11 cellular contexts compared by ENCODE assay signal in the genomic region with DNA sequence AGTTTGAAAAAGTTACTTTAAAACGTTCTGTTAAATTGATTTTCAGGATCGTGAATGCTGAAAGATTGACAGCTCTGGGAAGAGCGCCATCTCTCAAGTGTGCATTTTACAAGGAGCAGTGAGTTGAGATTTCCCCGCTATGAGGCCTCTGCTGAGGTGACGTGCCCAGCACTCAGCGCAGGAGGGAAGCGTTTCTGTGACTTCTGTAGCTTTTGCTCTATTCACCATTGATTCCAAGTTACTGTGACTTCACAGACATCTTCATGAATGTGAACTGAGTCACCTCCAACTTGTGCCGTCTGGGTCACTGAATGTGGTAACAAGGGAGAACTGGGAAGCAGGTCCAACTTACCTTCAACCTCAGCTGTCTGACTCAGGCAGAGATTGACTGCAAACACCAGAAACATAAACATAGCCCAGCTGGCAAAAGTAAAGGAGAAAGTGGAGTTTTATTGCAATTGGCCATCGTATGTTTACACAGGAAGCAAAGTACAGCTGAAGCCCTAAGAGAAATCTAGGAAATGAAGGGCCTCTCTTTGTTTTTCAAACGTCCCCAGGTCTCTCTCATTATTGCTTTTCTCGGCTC.
DNase-seq lines count a peak whose midpoint lies in the region; ATAC-seq, FAIRE-seq and TF ChIP-seq lines count a peak whose summit lies in the region.
"Had no signal": no experiment of that assay in that cellular context is flagged by ENCODE, and none has a peak within 500 bp of the region (broad histone marks: within the 10 kb centered on the region; RNA-seq: fewer than 3 reads in every experiment).

No MANE protein-coding gene starts in this region.

- TF ChIP-seq CTCF in GM23338 (conservative IDR thresholded peaks at IDR 0.05; ENCODE audit: low read depth in 2 of 2) (no peak), RWPE1 (conservative IDR thresholded peaks at IDR 0.05; ENCODE audit: low read depth) (no peak), foreskin fibroblast (IDR thresholded peaks at IDR 0.05; ENCODE audit: low read depth, low read length) (no peak), smooth muscle cell (IDR thresholded peaks at IDR 0.05; ENCODE audit: borderline replicate concordance, insufficient read depth, poor library complexity, severe bottlenecking) (no peak)

- H3K36me3 ChIP-seq in GM23338 (ENCODE audit: insufficient read depth) (no peaks in the 10 kb centered on the region), smooth muscle cell (ENCODE audit: low read depth) (no peaks in the 10 kb centered on the region)

- 0 out of 2 replicates have a peak, but pooled peaks cover 2% of the 10 kb centered on the region for H3K9me2 ChIP-seq in GM23338 (ENCODE audit: insufficient read depth)

- POLR2A ChIA-PET in RWPE1 (lab: Yijun Ruan, JAX; ENCODE audit: low non-redundant PET), result no interaction called here

- H3K9ac ChIP-seq in smooth muscle cell (ENCODE audit: low read depth), result no peak overlapping the region
- H3K9ac ChIP-seq: parathyroid adenoma had no signal

- H3K27ac ChIP-seq in GM23338 (ENCODE audit: low read depth) (no peak overlapping the region), RWPE1 (no peak overlapping the region), smooth muscle cell (ENCODE audit: low read depth) (no peak overlapping the region)
- H3K27ac ChIP-seq: parathyroid adenoma had no signal

- no peak for TF ChIP-seq POLR2A in GM12892 (IDR thresholded peaks at IDR 0.05; ENCODE audit: low read depth, low read length)

- H3K9me3 ChIP-seq in smooth muscle cell (replicated peaks; ENCODE audit: low read depth), result no peaks in the 10 kb centered on the region

- CTCF ChIA-PET in RWPE1 (lab: Yijun Ruan, JAX), result interaction anchor here (0.6 kb wide), 1 partner anchor 251 kb away, joined by 4 read pairs; no protein-coding TSS in a partner anchor

- H4K20me1 ChIP-seq in GM23338 (replicated peaks; ENCODE audit: insufficient read depth) (no peaks in the 10 kb centered on the region), smooth muscle cell (ENCODE audit: low read depth) (no peaks in the 10 kb centered on the region)

- H3K36me3 Mint-ChIP-seq in GM23338 (ENCODE audit: low read depth), result no peaks in the 10 kb centered on the region

- H3K4me3 ChIP-seq in GM23338 (no peak overlapping the region), foreskin fibroblast (ENCODE audit: low read depth in 1 of 2, low read length in 2 of 2) (no peak overlapping the region), smooth muscle cell (no peak overlapping the region)
- H3K4me3 ChIP-seq: GM12878 had no signal

- H3K27me3 ChIP-seq in GM23338 (ENCODE audit: insufficient read depth) (no peaks in the 10 kb centered on the region), smooth muscle cell (ENCODE audit: low read depth) (no peaks in the 10 kb centered on the region)

- H3K4me1 Mint-ChIP-seq in GM23338, result no peaks in the 10 kb centered on the region

- DNase-seq in GM23338 (ENCODE audit: low spot score), result no peak
- peak; percentile 26 for DNase-seq in RWPE1 (ENCODE audit: low spot score)
- peak; percentile 77 to 85 for DNase-seq in foreskin fibroblast
- DNase-seq in smooth muscle cell (lab: John Stamatoyannopoulos, UW; ENCODE audit: unreplicated experiment), result no peak
- DNase-seq in foreskin melanocyte, result no peak
- DNase-seq in NCI-H774 (lab: John Stamatoyannopoulos, UW), result no peak
- DNase-seq in GM12892 (ENCODE audit: insufficient read length), result no peak
- DNase-seq: NCI-H226 had no signal

- H3K4me1 ChIP-seq in GM23338 (ENCODE audit: insufficient read depth) (no peaks in the 10 kb centered on the region), smooth muscle cell (ENCODE audit: low read depth) (no peaks in the 10 kb centered on the region)
- H3K4me1 ChIP-seq: parathyroid adenoma had no signal

- H3K9me3 Mint-ChIP-seq in GM23338, result no peaks in the 10 kb centered on the region; the same call in 2 of the 3 replicates

- no peaks in the 10 kb centered on the region for H3F3A ChIP-seq in GM23338 (replicated peaks; ENCODE audit: low read depth)
- H3F3A ChIP-seq in smooth muscle cell (ENCODE audit: low read depth), result no peaks in the 10 kb centered on the region

- peak overlapping the region; percentile 28; the same call in 1 of the 2 replicates for H2AFZ ChIP-seq in GM23338
- peak overlapping the region; percentile 5 for H2AFZ ChIP-seq in smooth muscle cell (ENCODE audit: low read depth)
- H2AFZ ChIP-seq: parathyroid adenoma had no signal

- no peak for ATAC-seq in GM23338
- ATAC-seq: GM12878 had no signal

- WGBS in smooth muscle cell (ENCODE audit: low lambda C conversion rate), result 70% methylated on average over 11 of the region's 11 CpGs

- FAIRE-seq in GM12892 (lab: Jason Lieb, UNC), result no peak
- FAIRE-seq: colon, GM12878 had no signal

- no peak overlapping the region for H3K27ac Mint-ChIP-seq in GM23338

- H3K27me3 Mint-ChIP-seq in GM23338 (ENCODE audit: insufficient read depth, low read depth, poor library complexity), result no peaks in the 10 kb centered on the region

- H3K79me2 ChIP-seq in GM23338 (replicated peaks; ENCODE audit: insufficient read depth) (no peaks in the 10 kb centered on the region), smooth muscle cell (ENCODE audit: low read depth) (no peaks in the 10 kb centered on the region)
- H3K79me2 ChIP-seq: parathyroid adenoma had no signal

- H3K4me3 Mint-ChIP-seq in GM23338, result no peak overlapping the region

- H3K4me2 ChIP-seq in GM23338 (no peak overlapping the region), smooth muscle cell (no peak overlapping the region)

TF ChIP-seq in GM23338, 12 proteins besides CTCF, POLR2A, EP300 and RAD21 (continues in another document):
- TF ChIP-seq, protein P1, sequence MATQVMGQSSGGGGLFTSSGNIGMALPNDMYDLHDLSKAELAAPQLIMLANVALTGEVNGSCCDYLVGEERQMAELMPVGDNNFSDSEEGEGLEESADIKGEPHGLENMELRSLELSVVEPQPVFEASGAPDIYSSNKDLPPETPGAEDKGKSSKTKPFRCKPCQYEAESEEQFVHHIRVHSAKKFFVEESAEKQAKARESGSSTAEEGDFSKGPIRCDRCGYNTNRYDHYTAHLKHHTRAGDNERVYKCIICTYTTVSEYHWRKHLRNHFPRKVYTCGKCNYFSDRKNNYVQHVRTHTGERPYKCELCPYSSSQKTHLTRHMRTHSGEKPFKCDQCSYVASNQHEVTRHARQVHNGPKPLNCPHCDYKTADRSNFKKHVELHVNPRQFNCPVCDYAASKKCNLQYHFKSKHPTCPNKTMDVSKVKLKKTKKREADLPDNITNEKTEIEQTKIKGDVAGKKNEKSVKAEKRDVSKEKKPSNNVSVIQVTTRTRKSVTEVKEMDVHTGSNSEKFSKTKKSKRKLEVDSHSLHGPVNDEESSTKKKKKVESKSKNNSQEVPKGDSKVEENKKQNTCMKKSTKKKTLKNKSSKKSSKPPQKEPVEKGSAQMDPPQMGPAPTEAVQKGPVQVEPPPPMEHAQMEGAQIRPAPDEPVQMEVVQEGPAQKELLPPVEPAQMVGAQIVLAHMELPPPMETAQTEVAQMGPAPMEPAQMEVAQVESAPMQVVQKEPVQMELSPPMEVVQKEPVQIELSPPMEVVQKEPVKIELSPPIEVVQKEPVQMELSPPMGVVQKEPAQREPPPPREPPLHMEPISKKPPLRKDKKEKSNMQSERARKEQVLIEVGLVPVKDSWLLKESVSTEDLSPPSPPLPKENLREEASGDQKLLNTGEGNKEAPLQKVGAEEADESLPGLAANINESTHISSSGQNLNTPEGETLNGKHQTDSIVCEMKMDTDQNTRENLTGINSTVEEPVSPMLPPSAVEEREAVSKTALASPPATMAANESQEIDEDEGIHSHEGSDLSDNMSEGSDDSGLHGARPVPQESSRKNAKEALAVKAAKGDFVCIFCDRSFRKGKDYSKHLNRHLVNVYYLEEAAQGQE (IDR thresholded peaks at IDR 0.05; ENCODE audit: unreplicated experiment), result no peak
- TF ChIP-seq EZH2 (IDR thresholded peaks at IDR 0.05; ENCODE audit: low read depth, unreplicated experiment), result no peak
- TF ChIP-seq, protein P2, sequence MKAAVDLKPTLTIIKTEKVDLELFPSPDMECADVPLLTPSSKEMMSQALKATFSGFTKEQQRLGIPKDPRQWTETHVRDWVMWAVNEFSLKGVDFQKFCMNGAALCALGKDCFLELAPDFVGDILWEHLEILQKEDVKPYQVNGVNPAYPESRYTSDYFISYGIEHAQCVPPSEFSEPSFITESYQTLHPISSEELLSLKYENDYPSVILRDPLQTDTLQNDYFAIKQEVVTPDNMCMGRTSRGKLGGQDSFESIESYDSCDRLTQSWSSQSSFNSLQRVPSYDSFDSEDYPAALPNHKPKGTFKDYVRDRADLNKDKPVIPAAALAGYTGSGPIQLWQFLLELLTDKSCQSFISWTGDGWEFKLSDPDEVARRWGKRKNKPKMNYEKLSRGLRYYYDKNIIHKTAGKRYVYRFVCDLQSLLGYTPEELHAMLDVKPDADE (IDR thresholded peaks at IDR 0.05), result no peak
- no peak for TF ChIP-seq POLR2AphosphoS5 (IDR thresholded peaks at IDR 0.05; ENCODE audit: low read depth)
- TF ChIP-seq STAT1 (IDR thresholded peaks at IDR 0.05; ENCODE audit: unreplicated experiment), result no peak
- TF ChIP-seq JUNB (IDR thresholded peaks at IDR 0.05; ENCODE audit: unreplicated experiment), result no peak
- no peak for TF ChIP-seq ZNF331 (CRISPR knock-in tag; IDR thresholded peaks at IDR 0.05; ENCODE audit: low read depth)
- TF ChIP-seq CREB1 (CRISPR knock-in tag; IDR thresholded peaks at IDR 0.05; ENCODE audit: low read depth), result no peak

Comparison
In these comparisons a context has a peak if more than half of its experiments do, and no peak if none do; other contexts are left out.
1. DNase-seq: peak in RWPE1 (single experiment) and foreskin fibroblast (2 of 2); none in GM23338 (single experiment), smooth muscle cell (single experiment), foreskin melanocyte (single experiment), NCI-H774 (single experiment) and GM12892 (single experiment).